18 cellular contexts compared by ENCODE assay signal in the genomic region with DNA sequence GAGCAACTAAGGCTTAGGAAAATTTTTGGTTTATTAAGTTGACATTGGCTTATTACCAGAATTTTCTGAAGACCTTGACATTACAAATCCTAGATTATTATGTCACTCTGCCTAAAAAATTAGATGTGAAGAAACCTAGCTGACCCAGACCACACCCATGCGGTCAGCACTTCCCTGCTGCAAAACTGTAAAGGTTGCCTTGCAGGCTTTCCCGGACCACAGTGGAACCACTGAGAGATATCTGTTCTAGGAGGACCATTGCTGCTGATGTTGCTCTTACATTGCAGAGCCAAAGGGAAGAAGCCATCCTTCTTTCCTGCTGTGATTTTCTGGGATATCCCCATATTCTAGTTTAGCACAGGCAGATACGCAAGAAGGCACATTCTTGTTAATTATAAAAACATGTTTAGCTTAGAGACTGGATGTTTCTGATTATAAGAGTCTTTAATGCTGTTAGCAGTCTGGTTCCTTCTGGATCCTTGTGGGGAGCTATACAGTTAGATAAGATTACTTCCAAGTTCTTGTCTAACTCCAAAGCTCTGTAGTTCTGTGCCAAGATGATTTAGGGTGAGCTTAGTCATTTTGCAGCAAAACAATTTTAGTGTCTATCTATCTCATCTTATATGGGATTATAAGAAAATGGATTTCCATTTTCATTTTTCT.
DNase-seq lines count a peak whose midpoint lies in the region; ATAC-seq and TF ChIP-seq lines count a peak whose summit lies in the region.
"Had no signal": no experiment of that assay in that cellular context is flagged by ENCODE, and none has a peak within 500 bp of the region (broad histone marks: within the 10 kb centered on the region; RNA-seq: fewer than 3 reads in every experiment).

No MANE protein-coding gene starts in this region.

- H3K4me3 ChIP-seq in BE2C (ENCODE audit: low read depth, low read length), result no peak overlapping the region
- H3K4me3 ChIP-seq: GM12878 had no signal

- DNase-seq in GM03348 (ENCODE audit: low spot score) (peak; percentile 13), OCI-M1 (lab: John Stamatoyannopoulos, UW) (peak; percentile 25), dedifferentiated amniotic fluid mesenchymal stem cell (ENCODE audit: extremely low spot score) (peak; percentile 16), islet precursor cell (peak; percentile 7), BE2C (no peak), GOT3 (lab: John Stamatoyannopoulos, UW) (no peak)
- DNase-seq: DMS53, HCEC 1CT, KG1, NCI-H1417, NCI-H1930, NCI-H2171, NCI-H446 treated with DMSO at 0.1 percent for 48 hours, NCI-H774, RPMI8226, SW 1271 had no signal

- H3K4me1 ChIP-seq in BE2C, result peaks cover 6% of the 10 kb centered on the region; the same call in 1 of the 2 replicates

- no peak for ATAC-seq in HG02884 (IDR thresholded peaks at IDR 0.05; ENCODE audit: unreplicated experiment)
- ATAC-seq: GM12878 had no signal

- H3K36me3 ChIP-seq in BE2C, result no peaks in the 10 kb centered on the region

- TF ChIP-seq CTCF in BE2C (IDR thresholded peaks at IDR 0.05; ENCODE audit: low read depth, low read length), result no peak

- H3K27me3 ChIP-seq in BE2C, result no peaks in the 10 kb centered on the region

- no peaks in the 10 kb centered on the region for H3K9me3 ChIP-seq in BE2C

Comparison
In these comparisons a context has a peak if more than half of its experiments do, and no peak if none do; other contexts are left out.
1. DNase-seq: peak in GM03348 (single experiment), OCI-M1 (single experiment), dedifferentiated amniotic fluid mesenchymal stem cell (single experiment) and islet precursor cell (single experiment); none in BE2C (single experiment) and GOT3 (single experiment).